Comparison of ENCODE assay signal across 8 cellular contexts in the genomic region with DNA sequence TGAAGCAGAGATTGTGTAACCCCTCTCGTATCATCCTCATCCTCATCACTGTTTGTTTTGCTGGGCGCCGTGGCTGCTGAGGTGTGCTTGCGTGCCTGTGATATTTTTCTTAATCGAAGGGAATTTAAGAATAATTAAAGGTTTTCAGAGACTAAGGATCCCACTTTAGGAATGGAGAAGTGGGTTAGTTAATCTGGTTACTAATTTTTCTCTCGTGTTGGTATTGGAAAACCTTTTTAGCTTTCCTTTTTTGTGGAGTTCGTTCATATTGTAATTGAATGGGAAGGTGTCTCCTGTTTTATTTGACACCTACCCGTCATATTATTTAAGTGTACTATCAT. TPM values are rescaled to one million over a fixed set of nuclear protein-coding genes. Genes with fewer than 3 reads are reported as not detected.
DNase-seq lines count a peak whose midpoint lies in the region; ATAC-seq and TF ChIP-seq lines count a peak whose summit lies in the region.

No MANE protein-coding gene starts in this region.

- no peak for TF ChIP-seq CTCF in AG10803 (conservative IDR thresholded peaks at IDR 0.05; ENCODE audit: low read length)
- TF ChIP-seq CTCF in astrocyte of the cerebellum (IDR thresholded peaks at IDR 0.05; ENCODE audit: low read depth, low read length, missing control alignments) = no peak
- no peak for TF ChIP-seq CTCF in lower lobe of right lung (IDR thresholded peaks at IDR 0.05)

- H3K27ac ChIP-seq in lower lobe of right lung = peak overlapping the region; percentile 94
- no peak overlapping the region for H3K27ac ChIP-seq in aorta (ENCODE audit: low read depth in 1 of 2, low read length in 2 of 2)

- in situ Hi-C loops in astrocyte of the cerebellum (cut with HindIII; ENCODE audit: low sequenced_read_pairs) = no loop called here

- H3K9me3 ChIP-seq in lower lobe of right lung (no peaks in the 10 kb centered on the region), aorta (ENCODE audit: control insufficient read depth, low read length) (no peaks in the 10 kb centered on the region)

- no peaks in the 10 kb centered on the region for H3K27me3 ChIP-seq in lower lobe of right lung (ENCODE audit: low read depth)
- no peaks in the 10 kb centered on the region for H3K27me3 ChIP-seq in aorta (ENCODE audit: control insufficient read depth in 1 of 2, insufficient read depth in 2 of 2, low read length in 1 of 2)

- H3K4me1 ChIP-seq in lower lobe of right lung (peaks cover 21% of the 10 kb centered on the region), aorta (ENCODE audit: control insufficient read depth in 1 of 2, insufficient read depth in 2 of 2, low read length in 2 of 2) (peaks cover 0 to 2% of the 10 kb centered on the region in 2 donors)

- peak; percentile 48 for DNase-seq in AG10803 (ENCODE audit: low read depth)
- peak; percentile 55 for DNase-seq in HT1080 (ENCODE audit: low read depth)
- DNase-seq in astrocyte of the cerebellum (ENCODE audit: low read depth) = no peak
- DNase-seq in lower lobe of right lung = no peak
- DNase-seq in aorta = no peak
- DNase-seq in amniotic stem cell (lab: John Stamatoyannopoulos, UW) = no peak
- DNase-seq in DMS153 treated with DMSO at 0.1 percent for 48 hours (lab: John Stamatoyannopoulos, UW; ENCODE audit: unreplicated experiment) = no peak

- 3% methylated on average over 8 of the region's 8 CpGs for WGBS in aorta, 2 donors

- intact Hi-C loops in lower lobe of right lung (cut with DNase I) (no loop called here), aorta (cut with DNase I) (no loop called here)

- ATAC-seq in lower lobe of right lung (peak in 1 of 2 donors; percentile 4), aorta (ENCODE audit: low FRiP score) (no peak), HG03354 (IDR thresholded peaks at IDR 0.05; ENCODE audit: poor library complexity, severe bottlenecking, unreplicated experiment) (no peak)

- peaks cover 3% of the 10 kb centered on the region for H3K36me3 ChIP-seq in lower lobe of right lung
- H3K36me3 ChIP-seq in aorta (ENCODE audit: control insufficient read depth in 1 of 2, insufficient read depth in 2 of 2, low read length in 1 of 2) = no peaks in the 10 kb centered on the region

- H3K4me3 ChIP-seq in AG10803 (ENCODE audit: low read length) (peak overlapping the region; percentile 95), astrocyte of the cerebellum (ENCODE audit: low read depth, low read length) (peak overlapping the region; percentile 90), lower lobe of right lung (peak overlapping the region; percentile 94), aorta (ENCODE audit: low read length in 2 of 2) (peak overlapping the region; percentile 55 to 84)

RNA-seq across cellular contexts. Expression of gene UBN2, which starts 1.3 kb away (rescaled TPM):
- total RNA-seq in HT1080 (2014; rRNA removed; shearing (Covaris generic)) = 1.4 and 1.6 TPM in 2 replicates
- 1.4 and 2.4 TPM in 2 replicates for polyA plus RNA-seq in HT1080 (2015; cell fraction: cytosol; rRNA removed)
- 9.2 and 9.6 TPM in 2 replicates for polyA plus RNA-seq in HT1080 (2015; cell fraction: nucleus; rRNA removed)
- total RNA-seq in lower lobe of right lung (23.4 TPM), aorta (10 to 100 TPM; 22.6 to 30.6 TPM)
- polyA plus RNA-seq in aorta = 1 to 10 TPM; 2.5 to 3.4 TPM

Comparison
In these comparisons a context has a peak if more than half of its experiments do, and no peak if none do; other contexts are left out.
1. DNase-seq: peak in AG10803 (single experiment) and HT1080 (single experiment); none in astrocyte of the cerebellum (single experiment), lower lobe of right lung (single experiment), aorta (0 of 2), amniotic stem cell (single experiment) and DMS153 treated with DMSO at 0.1 percent for 48 hours (single experiment).
2. Peak in every context shown above with its lines, with median percentiles within 50 percentile points of each other: H3K4me3 ChIP-seq.